Comparison of ENCODE assay signal across 9 cellular contexts in genomic region chr7:130902755-130903357, GRCh38.
DNase-seq lines count a peak whose midpoint lies in the region; ATAC-seq and TF ChIP-seq lines count a peak whose summit lies in the region.
"Had no signal": no experiment of that assay in that cellular context is flagged by ENCODE, and none has a peak within 500 bp of the region (broad histone marks: within the 10 kb centered on the region; RNA-seq: fewer than 3 reads in every experiment).

No MANE protein-coding gene starts in this region.

- TF ChIP-seq POLR2A in body of pancreas (IDR thresholded peaks at IDR 0.05) = no peak

- H3K4me1 Mint-ChIP-seq in GM23338 = peaks cover 47% of the 10 kb centered on the region

- WGBS in right cardiac atrium = 89% methylated on average over 3 of the region's 3 CpGs
- WGBS in body of pancreas, 2 donors = 84 to 90% methylated on average over 3 of the region's 3 CpGs
- 84% methylated on average over 3 of the region's 3 CpGs for WGBS in aorta, 2 donors

- H3K27ac ChIP-seq in right cardiac atrium (ENCODE audit: low read length) = peak overlapping the region; percentile 83
- peak overlapping the region; percentile 66 to 74 (median 68) for H3K27ac ChIP-seq in body of pancreas
- H3K27ac ChIP-seq in mucosa of rectum (ENCODE audit: low read depth in 2 of 2, low read length in 2 of 2) = peak overlapping the region; percentile 92 to 93
- H3K27ac ChIP-seq in aorta (ENCODE audit: low read depth in 1 of 2, low read length in 2 of 2) = peak overlapping the region; percentile 31 to 60
- no peak overlapping the region for H3K27ac ChIP-seq in GM23338 (ENCODE audit: low read depth)

- H2AFZ ChIP-seq in GM23338 = no peak overlapping the region

- TF ChIP-seq CTCF in body of pancreas (IDR thresholded peaks at IDR 0.05) = no peak
- no peak for TF ChIP-seq CTCF in GM23338 (conservative IDR thresholded peaks at IDR 0.05; ENCODE audit: low read depth in 2 of 2)

- no peaks in the 10 kb centered on the region; the same call in 2 of the 3 replicates for H3K36me3 Mint-ChIP-seq in GM23338 (ENCODE audit: low read depth)

- H3K79me2 ChIP-seq in GM23338 (replicated peaks; ENCODE audit: insufficient read depth) = no peaks in the 10 kb centered on the region; the same call in 1 of the 2 replicates

- no peak overlapping the region for H3K4me2 ChIP-seq in GM23338

- H3K9me3 ChIP-seq in right cardiac atrium (ENCODE audit: control insufficient read depth, low read length) = no peaks in the 10 kb centered on the region
- H3K9me3 ChIP-seq in body of pancreas = no peaks in the 10 kb centered on the region
- no peaks in the 10 kb centered on the region for H3K9me3 ChIP-seq in mucosa of rectum (ENCODE audit: control insufficient read depth in 2 of 2, low read length in 2 of 2)
- H3K9me3 ChIP-seq in aorta (ENCODE audit: control insufficient read depth, low read length) = no peaks in the 10 kb centered on the region

- H3K4me1 ChIP-seq in right cardiac atrium (ENCODE audit: control insufficient read depth, insufficient read depth, low read length) (peaks cover 14% of the 10 kb centered on the region), body of pancreas (peaks cover 70% of the 10 kb centered on the region), mucosa of rectum (ENCODE audit: control insufficient read depth in 2 of 2, insufficient read depth in 2 of 2, low read length in 2 of 2) (peaks cover 63 to 83% of the 10 kb centered on the region in 2 donors), aorta (ENCODE audit: control insufficient read depth in 1 of 2, insufficient read depth in 2 of 2, low read length in 2 of 2) (peaks cover 0 to 13% of the 10 kb centered on the region in 2 donors), GM23338 (ENCODE audit: insufficient read depth) (peaks cover 34% of the 10 kb centered on the region)

- H3K9me3 Mint-ChIP-seq in GM23338 = peaks cover 2% of the 10 kb centered on the region; the same call in 1 of the 3 replicates

- peaks cover 10% of the 10 kb centered on the region for H3K27me3 Mint-ChIP-seq in GM23338 (ENCODE audit: insufficient read depth, low read depth, poor library complexity)

- DNase-seq in right cardiac atrium = no peak
- DNase-seq in left ventricle myocardium superior = no peak
- no peak for DNase-seq in body of pancreas
- DNase-seq in aorta = no peak
- DNase-seq in GM23338 (ENCODE audit: low spot score) = no peak
- no peak for DNase-seq in NCI-H2081 treated with DMSO at 0.1 percent for 48 hours (lab: John Stamatoyannopoulos, UW)
- DNase-seq: NCI-H1694 had no signal

- no peak for ATAC-seq in right cardiac atrium
- no peak for ATAC-seq in left ventricle myocardium superior
- ATAC-seq in body of pancreas = no peak
- ATAC-seq in aorta (ENCODE audit: low FRiP score) = no peak
- no peak for ATAC-seq in GM23338
- no peak for ATAC-seq in activated CD4-positive, CD25-positive, alpha-beta regulatory T cell treated with anti-CD3 and anti-CD28 coated beads, Interleukin-2, amount 50 U/mL, for 24 hours

- peak overlapping the region in 1 of 2 donors; percentile 57 for H3K9ac ChIP-seq in mucosa of rectum (ENCODE audit: low read depth in 1 of 2, low read length in 2 of 2)

- no peaks in the 10 kb centered on the region for H3K9me2 ChIP-seq in GM23338 (ENCODE audit: insufficient read depth)

- H3K36me3 ChIP-seq in body of pancreas (replicated peaks in 1 of 2; ENCODE audit: insufficient read depth in 1 of 2, low read depth in 2 of 2) = no peaks in the 10 kb centered on the region
- peaks cover 6 to 10% of the 10 kb centered on the region in 2 donors for H3K36me3 ChIP-seq in mucosa of rectum (ENCODE audit: control insufficient read depth in 2 of 2, insufficient read depth in 2 of 2, low read length in 2 of 2)
- no peaks in the 10 kb centered on the region for H3K36me3 ChIP-seq in aorta (ENCODE audit: control insufficient read depth in 1 of 2, insufficient read depth in 2 of 2, low read length in 1 of 2)
- H3K36me3 ChIP-seq in GM23338 (ENCODE audit: insufficient read depth) = no peaks in the 10 kb centered on the region; the same call in 1 of the 2 replicates

- no peak overlapping the region for H3K27ac Mint-ChIP-seq in GM23338

- no peaks in the 10 kb centered on the region for H4K20me1 ChIP-seq in GM23338 (replicated peaks; ENCODE audit: insufficient read depth)

- no peak overlapping the region for H3K4me3 Mint-ChIP-seq in GM23338

- H3K4me3 ChIP-seq in right cardiac atrium (ENCODE audit: low read length) (no peak overlapping the region), body of pancreas (no peak overlapping the region), mucosa of rectum (ENCODE audit: low read length in 2 of 2) (no peak overlapping the region), aorta (ENCODE audit: low read length in 2 of 2) (no peak overlapping the region), GM23338 (no peak overlapping the region)

- intact Hi-C loops in right cardiac atrium (cut with DNase I) (no loop called here), left ventricle myocardium superior (cut with micrococcal nuclease) (no loop called here), body of pancreas (cut with DNase I) (no loop called here), aorta (cut with DNase I) (no loop called here)

- no peaks in the 10 kb centered on the region for H3K27me3 ChIP-seq in right cardiac atrium (ENCODE audit: control insufficient read depth, insufficient read depth)
- H3K27me3 ChIP-seq in body of pancreas = no peaks in the 10 kb centered on the region
- H3K27me3 ChIP-seq in mucosa of rectum (ENCODE audit: control insufficient read depth in 2 of 2, insufficient read depth in 2 of 2, low read length in 2 of 2) = no peaks in the 10 kb centered on the region
- H3K27me3 ChIP-seq in aorta (ENCODE audit: control insufficient read depth in 1 of 2, insufficient read depth in 2 of 2, low read length in 1 of 2) = no peaks in the 10 kb centered on the region
- no peaks in the 10 kb centered on the region for H3K27me3 ChIP-seq in GM23338 (ENCODE audit: insufficient read depth)

- no peaks in the 10 kb centered on the region for H3F3A ChIP-seq in GM23338 (replicated peaks; ENCODE audit: low read depth)

TF ChIP-seq in GM23338, 12 proteins besides CTCF, POLR2A, EP300 and RAD21 (continues in another document):
- TF ChIP-seq POLR2AphosphoS5 (IDR thresholded peaks at IDR 0.05; ENCODE audit: low read depth) = no peak
- TF ChIP-seq CREB1 (CRISPR knock-in tag; IDR thresholded peaks at IDR 0.05; ENCODE audit: low read depth) = no peak
- TF ChIP-seq NANOG (IDR thresholded peaks at IDR 0.05; ENCODE audit: borderline replicate concordance) = no peak
- no peak for TF ChIP-seq EZH2phosphoT487 (IDR thresholded peaks at IDR 0.05; ENCODE audit: unreplicated experiment)
- no peak for TF ChIP-seq ETS1 (IDR thresholded peaks at IDR 0.05)
- TF ChIP-seq ZNF114 (CRISPR knock-in tag; IDR thresholded peaks at IDR 0.05) = no peak
- no peak for TF ChIP-seq EZH2 (IDR thresholded peaks at IDR 0.05; ENCODE audit: low read depth, unreplicated experiment)
